ENCODE assay signal across 1 cellular context in genomic region chr16:8869212-8869987, GRCh38.
TF ChIP-seq lines count a peak whose summit lies in the region.

No MANE protein-coding gene starts in this region.

TF ChIP-seq in K562, 482 proteins besides CTCF, POLR2A, EP300 and RAD21 (continued from another document):
- TF ChIP-seq ZBTB2 (IDR thresholded peaks at IDR 0.05) (peak; percentile 59; the same call in 1 of the 2 replicates), MTA2 (IDR thresholded peaks at IDR 0.05; ENCODE audit: low read depth) (0 out of 2 replicates have a peak, but pooled peaks have one; percentile 18), PREB (CRISPR knock-in tag; IDR thresholded peaks at IDR 0.05) (no peak), KDM2B (CRISPR knock-in tag; IDR thresholded peaks at IDR 0.05) (0 out of 2 replicates have a peak, but pooled peaks have one; percentile 15), NKRF (IDR thresholded peaks at IDR 0.05; ENCODE audit: borderline replicate concordance) (peak; percentile 22; the same call in 1 of the 2 replicates), EGR1 (conservative IDR thresholded peaks at IDR 0.05) (peak; percentile 37; the same call in 1 of the 2 replicates), HDAC1 (IDR thresholded peaks at IDR 0.05) (peak; percentile 17 to 33; a peak in 2 of 4 replicates), KDM5B (IDR thresholded peaks at IDR 0.05; ENCODE audit: insufficient replicate concordance, low read depth, low read length) (peak; percentile 43), SMARCA4 (IDR thresholded peaks at IDR 0.05) (peak; percentile 47), ZMIZ1 (IDR thresholded peaks at IDR 0.05; ENCODE audit: low read depth in 2 of 2, low read length in 2 of 2) (no peak), ZEB2 (IDR thresholded peaks at IDR 0.05) (peak; percentile 55; the same call in 1 of the 2 replicates), POLR2G (IDR thresholded peaks at IDR 0.05; ENCODE audit: low read depth, low read length) (peak; percentile 53), FOXK2 (conservative IDR thresholded peaks at IDR 0.05 in 1 of 2, IDR thresholded peaks at IDR 0.05 in 1 of 2; ENCODE audit: low read depth in 2 of 2) (peak; percentile 38 to 57; a peak in 2 of 4 replicates), ZBTB17 (CRISPR knock-in tag; IDR thresholded peaks at IDR 0.05) (no peak), HNRNPK (IDR thresholded peaks at IDR 0.05; ENCODE audit: low read depth, low read length, poor library complexity, severe bottlenecking) (no peak), ZNF184 (CRISPR knock-in tag; IDR thresholded peaks at IDR 0.05) (no peak), CEBPZ (IDR thresholded peaks at IDR 0.05; ENCODE audit: borderline replicate concordance, low read depth, low read length) (no peak), YY1 (IDR thresholded peaks at IDR 0.05; ENCODE audit: borderline replicate concordance in 1 of 3, control insufficient read depth in 1 of 3, extremely low read depth in 1 of 3, insufficient read depth in 3 of 3, insufficient read length in 1 of 3, insufficient replicate concordance in 2 of 3, low read depth in 1 of 3, low read length in 2 of 3) (peak in 1 of 3 experiments; percentile 23), HLTF (IDR thresholded peaks at IDR 0.05) (0 out of 2 replicates have a peak, but pooled peaks have one; percentile 64), LEF1 (IDR thresholded peaks at IDR 0.05) (no peak), NFRKB (IDR thresholded peaks at IDR 0.05; ENCODE audit: low read depth) (0 out of 2 replicates have a peak, but pooled peaks have one; percentile 32), LARP7 (IDR thresholded peaks at IDR 0.05) (0 out of 2 replicates have a peak, but pooled peaks have one; percentile 51), E2F8 (IDR thresholded peaks at IDR 0.05; ENCODE audit: low read depth, partially characterized antibody) (peak; percentile 41), BCOR (IDR thresholded peaks at IDR 0.05) (peak; percentile 34; the same call in 1 of the 2 replicates), DPF2 (IDR thresholded peaks at IDR 0.05) (peak; percentile 14; the same call in 1 of the 2 replicates), OTX1 (CRISPR knock-in tag; IDR thresholded peaks at IDR 0.05) (no peak), BHLHE40 (IDR thresholded peaks at IDR 0.05; ENCODE audit: low read length) (peak; percentile 28; the same call in 1 of the 2 replicates), ARID1B (IDR thresholded peaks at IDR 0.05) (peak; percentile 9; the same call in 1 of the 2 replicates), ARNT (IDR thresholded peaks at IDR 0.05) (0 out of 4 replicates have a peak, but pooled peaks of 1 of the 2 experiments have one; percentile 57), RBM39 (optimal IDR thresholded peaks at IDR 0.05; ENCODE audit: low read depth, low read length) (peak; percentile 54), TAF15 (IDR thresholded peaks at IDR 0.05; ENCODE audit: low read depth, low read length) (no peak), SMARCA5 (IDR thresholded peaks at IDR 0.05) (peak; percentile 35; the same call in 1 of the 2 replicates), PRDM10 (IDR thresholded peaks at IDR 0.05; ENCODE audit: partially characterized antibody) (peak; percentile 45), GABPB1 (CRISPR knock-in tag; IDR thresholded peaks at IDR 0.05) (no peak), SPI1 (IDR thresholded peaks at IDR 0.05; ENCODE audit: borderline replicate concordance, low read depth, low read length) (0 out of 2 replicates have a peak, but pooled peaks have one; percentile 46), PHF8 (IDR thresholded peaks at IDR 0.05; ENCODE audit: borderline replicate concordance, low read length) (peak; percentile 25; the same call in 1 of the 2 replicates)
TF ChIP-seq in K562: peak in this region for 29.
